ENCODE assay signal across 24 cellular contexts in the genomic region with DNA sequence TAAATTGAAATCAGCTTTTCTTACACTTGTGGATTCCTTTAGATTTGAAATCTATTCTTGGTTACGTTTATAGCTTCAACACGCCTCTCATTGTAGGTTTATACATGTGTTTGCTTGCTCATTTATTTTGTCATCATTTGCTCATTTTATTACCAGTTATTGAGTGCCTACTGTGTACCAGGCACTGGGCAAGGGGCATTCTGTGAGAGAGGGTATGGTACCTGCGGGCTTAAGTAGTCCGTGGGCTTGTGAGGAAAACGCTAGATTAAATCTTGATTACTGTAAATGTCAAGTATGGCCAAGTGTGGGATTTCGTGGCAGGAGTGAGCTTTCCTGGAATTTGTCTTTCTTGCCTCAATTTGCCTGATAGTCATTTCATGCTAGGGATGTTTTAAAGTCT.
"Had no signal": no experiment of that assay in that cellular context is flagged by ENCODE, and none has a peak within 500 bp of the region (broad histone marks: within the 10 kb centered on the region; RNA-seq: fewer than 3 reads in every experiment).

No MANE protein-coding gene starts in this region.

- H3K4me3 Mint-ChIP-seq: central memory CD8-positive, alpha-beta T cell; mesothelial cell of epicardium; naive thymus-derived CD4-positive, alpha-beta T cell; nephron; neural progenitor cell; stimulated activated naive B cell treated with anti-CD40 and anti-IgM and Interleukin-4, amounts not matched to agents 10 μg/mL and 1 μg/mL and 100 μg/mL, for 72 hours; stimulated activated naive CD8-positive, alpha-beta T cell treated with anti-CD3 and anti-CD28 coated beads, Interleukin-15, Interleukin-2, amounts not matched to agents 100 ng/mL and 50 ng/mL, for 24 hours had no signal

- ATAC-seq: left lobe of liver; naive thymus-derived CD4-positive, alpha-beta T cell; right cardiac atrium; stimulated activated naive B cell treated with anti-CD40 and anti-IgM and Interleukin-4, amounts not matched to agents 10 μg/mL and 1 μg/mL and 100 μg/mL, for 72 hours had no signal

- H2AFZ ChIP-seq: neural progenitor cell had no signal

- H3K9me3 ChIP-seq: esophagus squamous epithelium, mucosa of descending colon, prostate gland, suprapubic skin, transverse colon had no signal

- H3K9ac ChIP-seq: neural progenitor cell had no signal

- H3K4me1 ChIP-seq: prostate gland, suprapubic skin had no signal

- H3K27ac Mint-ChIP-seq: mesothelial cell of epicardium; naive thymus-derived CD4-positive, alpha-beta T cell; neural progenitor cell; stimulated activated naive B cell treated with anti-CD40 and anti-IgM and Interleukin-4, amounts not matched to agents 10 μg/mL and 1 μg/mL and 100 μg/mL, for 72 hours; stimulated activated naive CD8-positive, alpha-beta T cell treated with anti-CD3 and anti-CD28 coated beads, Interleukin-15, Interleukin-2, amounts not matched to agents 100 ng/mL and 50 ng/mL, for 24 hours had no signal

- H3K4me3 ChIP-seq: coronary artery, esophagus squamous epithelium, mucosa of descending colon, neural progenitor cell, prostate gland, skin epidermis, suprapubic skin, transverse colon had no signal

- FAIRE-seq: frontal cortex, keratinocyte had no signal

- DNase-seq: dermis blood vessel endothelial cell; effector memory CD4-positive, alpha-beta T cell; erythroblast; esophagus squamous epithelium; mesenchymal stem cell; mucosa of descending colon; naive thymus-derived CD4-positive, alpha-beta T cell; right cardiac atrium; stimulated activated CD4-positive, alpha-beta T cell treated with anti-CD3 and anti-CD28 coated beads, Interleukin-15, amount 100 ng/mL, for 24 hours; stimulated activated CD4-positive, alpha-beta T cell treated with anti-CD3 and anti-CD28 coated beads, Interleukin-2, amount 100 ng/mL, for 48 hours; stimulated activated naive B cell treated with anti-CD40 and anti-IgM and Interleukin-4, amounts not matched to agents 10 μg/mL and 1 μg/mL and 100 μg/mL, for 72 hours; transverse colon had no signal

- H3K27ac ChIP-seq: esophagus squamous epithelium, neural progenitor cell, prostate gland, skin epidermis, suprapubic skin had no signal

- H3K9me3 Mint-ChIP-seq: central memory CD8-positive, alpha-beta T cell; mesothelial cell of epicardium; naive thymus-derived CD4-positive, alpha-beta T cell; nephron; neural progenitor cell; stimulated activated naive B cell treated with anti-CD40 and anti-IgM and Interleukin-4, amounts not matched to agents 10 μg/mL and 1 μg/mL and 100 μg/mL, for 72 hours; stimulated activated naive CD8-positive, alpha-beta T cell treated with anti-CD3 and anti-CD28 coated beads, Interleukin-15, Interleukin-2, amounts not matched to agents 100 ng/mL and 50 ng/mL, for 24 hours had no signal

- H3K4me2 ChIP-seq: neural progenitor cell had no signal

- H3K27me3 ChIP-seq: esophagus squamous epithelium, neural progenitor cell, suprapubic skin, transverse colon had no signal

- H3K27me3 Mint-ChIP-seq: stimulated activated naive CD8-positive, alpha-beta T cell treated with anti-CD3 and anti-CD28 coated beads, Interleukin-15, Interleukin-2, amounts not matched to agents 100 ng/mL and 50 ng/mL, for 24 hours had no signal

- H3K36me3 Mint-ChIP-seq: mesothelial cell of epicardium; naive thymus-derived CD4-positive, alpha-beta T cell; neural progenitor cell; stimulated activated naive B cell treated with anti-CD40 and anti-IgM and Interleukin-4, amounts not matched to agents 10 μg/mL and 1 μg/mL and 100 μg/mL, for 72 hours had no signal

- H3K36me3 ChIP-seq: esophagus squamous epithelium, neural progenitor cell, prostate gland, suprapubic skin, transverse colon had no signal

- H3K4me1 Mint-ChIP-seq: central memory CD8-positive, alpha-beta T cell; naive thymus-derived CD4-positive, alpha-beta T cell; stimulated activated naive B cell treated with anti-CD40 and anti-IgM and Interleukin-4, amounts not matched to agents 10 μg/mL and 1 μg/mL and 100 μg/mL, for 72 hours had no signal
